27 cellular contexts compared by ENCODE assay signal in the genomic region with DNA sequence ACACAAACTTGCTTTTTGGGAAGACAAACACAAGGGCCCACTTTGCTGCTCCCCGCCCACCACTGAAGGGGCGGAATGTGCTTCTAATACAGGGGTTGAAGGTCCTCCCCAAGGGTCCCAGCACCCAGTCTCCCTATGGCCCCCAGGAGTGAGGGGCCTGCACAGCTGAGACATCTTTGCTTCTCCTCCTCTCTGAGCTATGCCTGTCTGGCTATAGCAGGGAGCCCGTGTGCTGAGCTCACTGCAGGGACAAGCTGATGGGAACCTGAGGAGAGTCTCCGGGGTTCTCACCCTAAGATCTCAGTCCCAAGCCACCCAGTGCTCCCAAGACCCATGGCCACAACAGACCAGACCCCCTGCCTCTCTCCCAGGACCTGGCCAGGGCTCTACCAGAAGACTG.
"Had no signal": no experiment of that assay in that cellular context is flagged by ENCODE, and none has a peak within 500 bp of the region (broad histone marks: within the 10 kb centered on the region; RNA-seq: fewer than 3 reads in every experiment).

No MANE protein-coding gene starts in this region.

- H3K4me3 ChIP-seq: lower lobe of right lung, pancreas, prostate gland, skin epidermis, stomach, testis, thyroid gland, upper lobe of right lung, uterus had no signal

- FAIRE-seq: keratinocyte, pancreas had no signal

- H3K27me3 ChIP-seq: testis, thyroid gland, uterus had no signal

- H3K9me3 ChIP-seq: lower lobe of right lung, neutrophil, pancreas, prostate gland, testis, thyroid gland, upper lobe of right lung, uterus had no signal

- H3K27ac ChIP-seq: lower lobe of right lung, neutrophil, pancreas, prostate gland, skin epidermis, stomach, testis, thyroid gland, upper lobe of right lung, uterus had no signal

- ATAC-seq: left cardiac atrium; left lobe of liver; naive thymus-derived CD8-positive, alpha-beta T cell; pancreas; stimulated activated naive B cell treated with anti-CD40 and anti-IgM and Interleukin-4, amounts not matched to agents 10 μg/mL and 1 μg/mL and 100 μg/mL, for 72 hours; stimulated activated naive CD8-positive, alpha-beta T cell treated with anti-CD3 and anti-CD28 coated beads, Interleukin-15, Interleukin-2, amounts not matched to agents 100 U/mL and 50 U/mL, for 24 hours; upper lobe of right lung had no signal

- DNase-seq: kidney glomerular epithelial cell; left cardiac atrium; lower lobe of right lung; mammary epithelial cell; mesenchymal stem cell; naive thymus-derived CD8-positive, alpha-beta T cell; occipital lobe; pancreas; retina; right cardiac atrium; stimulated activated CD4-positive, alpha-beta T cell treated with anti-CD3 and anti-CD28 coated beads, Interleukin-12 subunit alpha, Interleukin-12 subunit beta, amount 100 ng/mL, for 4 hours; stimulated activated CD4-positive, alpha-beta T cell treated with anti-CD3 and anti-CD28 coated beads, Interleukin-15, amount 100 ng/mL, for 24 hours; stimulated activated CD4-positive, alpha-beta T cell treated with anti-CD3 and anti-CD28 coated beads, Interleukin-2, amount 100 ng/mL, for 24 hours; stimulated activated CD4-positive, alpha-beta T cell treated with anti-CD3 and anti-CD28 coated beads, Interleukin-4, amount 100 ng/mL, for 1 hour; stimulated activated naive B cell treated with anti-CD40 and anti-IgM and Interleukin-4, amounts not matched to agents 10 μg/mL and 1 μg/mL and 100 μg/mL, for 72 hours; stimulated activated naive CD8-positive, alpha-beta T cell treated with anti-CD3 and anti-CD28 coated beads, Interleukin-15, Interleukin-2, amounts not matched to agents 100 U/mL and 50 U/mL, for 24 hours; stomach; testis; thyroid gland; trophoblast cell; upper lobe of right lung; uterus had no signal

- H3K4me1 ChIP-seq: lower lobe of right lung, pancreas, prostate gland, stomach, testis, thyroid gland, upper lobe of right lung, uterus had no signal

- H3K36me3 ChIP-seq: lower lobe of right lung, neutrophil, pancreas, prostate gland, stomach, thyroid gland, upper lobe of right lung, uterus had no signal
